11 cellular contexts compared by ENCODE assay signal in the genomic region with DNA sequence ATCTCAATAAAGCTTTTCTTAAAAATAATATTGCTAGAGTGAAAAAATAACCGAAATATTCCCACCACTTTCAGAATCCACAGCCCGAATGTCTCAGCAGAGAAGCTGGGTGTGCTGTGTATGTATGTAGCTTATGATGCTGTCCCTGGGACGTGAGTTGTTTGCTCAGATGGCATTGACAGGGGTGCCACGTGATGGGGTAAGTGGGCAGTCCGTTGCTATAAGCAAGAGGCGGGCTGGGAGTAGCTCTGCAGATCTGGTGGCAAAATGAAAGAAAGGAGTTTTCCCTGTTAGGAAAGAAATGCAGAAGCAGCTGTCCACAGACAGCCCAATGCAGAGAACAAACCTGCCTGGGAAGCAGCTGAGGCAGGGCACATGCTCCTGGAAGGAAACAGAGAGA. TPM values are rescaled to one million over a fixed set of nuclear protein-coding genes. Genes with fewer than 3 reads are reported as not detected.
DNase-seq lines count a peak whose midpoint lies in the region; ATAC-seq and TF ChIP-seq lines count a peak whose summit lies in the region.
"Had no signal": no experiment of that assay in that cellular context is flagged by ENCODE, and none has a peak within 500 bp of the region (broad histone marks: within the 10 kb centered on the region; RNA-seq: fewer than 3 reads in every experiment).

No MANE protein-coding gene starts in this region.

- no peaks in the 10 kb centered on the region for H3K9me3 ChIP-seq in AG04450 (ENCODE audit: control insufficient read depth, insufficient read depth, low read length)
- no peaks in the 10 kb centered on the region for H3K9me3 ChIP-seq in adipocyte (ENCODE audit: control insufficient read depth, low read length)
- H3K9me3 ChIP-seq: neutrophil had no signal

- H3K27ac Mint-ChIP-seq in HFFc6, result no peak overlapping the region

- ATAC-seq in HG02610 (IDR thresholded peaks at IDR 0.05; ENCODE audit: unreplicated experiment), result no peak
- no peak for ATAC-seq in HG02981 (IDR thresholded peaks at IDR 0.05; ENCODE audit: unreplicated experiment)
- ATAC-seq: Right ventricle myocardium inferior had no signal

- H3K27me3 ChIP-seq in AG04450 (ENCODE audit: control insufficient read depth, insufficient read depth, low read length) (no peaks in the 10 kb centered on the region), adipocyte (replicated peaks; ENCODE audit: control insufficient read depth, insufficient read depth, low read length) (no peaks in the 10 kb centered on the region)
- H3K27me3 ChIP-seq: neutrophil had no signal

- peak overlapping the region; percentile 14 for H3K4me3 ChIP-seq in AG04450 (ENCODE audit: low read depth, low read length)
- peak overlapping the region; percentile 35 for H3K4me3 ChIP-seq in adipocyte (ENCODE audit: low read length)

- H3K27me3 Mint-ChIP-seq in HFFc6 (ENCODE audit: insufficient read depth), result peaks cover 4% of the 10 kb centered on the region

- TF ChIP-seq CTCF in AG04450 (IDR thresholded peaks at IDR 0.05; ENCODE audit: low read depth, low read length) (no peak), HFFc6 (IDR thresholded peaks at IDR 0.05) (no peak)

- no peak for DNase-seq in AG04450 (ENCODE audit: low read depth, low spot score)
- peak; percentile 41 for DNase-seq in NCI-H1092 treated with DMSO at 0.1 percent for 48 hours (lab: John Stamatoyannopoulos, UW)
- DNase-seq in adipocyte (ENCODE audit: low read depth), result no peak
- DNase-seq in iris pigment epithelial cell (ENCODE audit: low read depth), result peak; percentile 36
- no peak for DNase-seq in HFFc6
- no peak for DNase-seq in NCI-H1105 treated with DMSO at 0.1 percent for 48 hours (lab: John Stamatoyannopoulos, UW)
- DNase-seq: DMS79 had no signal

- H3K4me1 ChIP-seq in adipocyte (ENCODE audit: control insufficient read depth, insufficient read depth, low read length), result peaks cover 44% of the 10 kb centered on the region

- H3K27ac ChIP-seq in AG04450 (ENCODE audit: low read depth, low read length), result no peak overlapping the region
- H3K27ac ChIP-seq: neutrophil had no signal

- H3K36me3 Mint-ChIP-seq in HFFc6 (ENCODE audit: low read depth), result no peaks in the 10 kb centered on the region

- CTCF ChIA-PET in AG04450 (lab: Charles Lee), result interaction anchor here (0.9 to 1.3 kb wide), 3 partner anchors 19 to 489 kb away, joined by 4 to 6 read pairs (median 5); no protein-coding TSS in a partner anchor

- no peaks in the 10 kb centered on the region for H3K36me3 ChIP-seq in adipocyte (ENCODE audit: control insufficient read depth, insufficient read depth, low read length, severe bottlenecking)
- H3K36me3 ChIP-seq: neutrophil had no signal

- no peaks in the 10 kb centered on the region for H3K9me3 Mint-ChIP-seq in HFFc6

- H3K4me3 Mint-ChIP-seq in HFFc6, result no peak overlapping the region

- POLR2A ChIA-PET in AG04450 (lab: Yijun Ruan, JAX), result no interaction called here

- H3K4me1 Mint-ChIP-seq in HFFc6 (ENCODE audit: low read depth), result peaks cover 30% of the 10 kb centered on the region

- H3K9ac ChIP-seq in adipocyte (ENCODE audit: low read length), result no peak overlapping the region

RNA-seq across cellular contexts. Expression of gene FAM20B, which starts 3.8 kb away (rescaled TPM):
- polyA plus RNA-seq in AG04450 (2011; rRNA removed), result 25.0 and 29.3 TPM in 2 replicates
- polyA minus RNA-seq in AG04450 (2011; rRNA and poly(A)+ RNA removed), result 33.1 and 35.8 TPM in 2 replicates
- 10 to 100 TPM; 58.4 to 65.7 (median 61.5) TPM for total RNA-seq in HFFc6 (2021; fragmentation: NEBNext Ultra II Directional; extraction: Animal tissue kit (Norgen Biotek cat#: 25700))

RNA-seq across cellular contexts. Expression of gene TOR3A, which starts 60.0 kb away (rescaled TPM):
- 16.8 and 25.4 TPM in 2 replicates for polyA plus RNA-seq in AG04450 (2011; rRNA removed)
- 27.2 and 37.6 TPM in 2 replicates for polyA minus RNA-seq in AG04450 (2011; rRNA and poly(A)+ RNA removed)
- 10 to 100 TPM; 21.4 to 27.6 (median 24.5) TPM for total RNA-seq in HFFc6 (2021; fragmentation: NEBNext Ultra II Directional; extraction: Animal tissue kit (Norgen Biotek cat#: 25700))

Comparison
In these comparisons a context has a peak if more than half of its experiments do, and no peak if none do; other contexts are left out.
1. DNase-seq: peak in NCI-H1092 treated with DMSO at 0.1 percent for 48 hours (single experiment) and iris pigment epithelial cell (single experiment); none in AG04450 (single experiment), adipocyte (single experiment), HFFc6 (single experiment) and NCI-H1105 treated with DMSO at 0.1 percent for 48 hours (single experiment).